In genomic region chr15:67998599-67999122, GRCh38 we compare ENCODE assay signal across 13 cellular contexts. TPM values are rescaled to one million over a fixed set of nuclear protein-coding genes. Genes with fewer than 3 reads are reported as not detected.
DNase-seq lines count a peak whose midpoint lies in the region; ATAC-seq and TF ChIP-seq lines count a peak whose summit lies in the region.
"Had no signal": no experiment of that assay in that cellular context is flagged by ENCODE, and none has a peak within 500 bp of the region (broad histone marks: within the 10 kb centered on the region; RNA-seq: fewer than 3 reads in every experiment).

No MANE protein-coding gene starts in this region.

- no peaks in the 10 kb centered on the region for H3K4me1 Mint-ChIP-seq in stimulated activated memory B cell treated with anti-CD40 and anti-IgM and Interleukin-4, amounts not matched to agents 10 μg/mL and 1 μg/mL and 100 μg/mL, for 72 hours

- ATAC-seq in HG03045 (IDR thresholded peaks at IDR 0.05; ENCODE audit: unreplicated experiment), result no peak
- no peak for ATAC-seq in stimulated activated memory B cell treated with anti-CD40 and anti-IgM and Interleukin-4, amounts not matched to agents 10 μg/mL and 1 μg/mL and 100 μg/mL, for 72 hours
- ATAC-seq: Right ventricle myocardium inferior had no signal

- no peak overlapping the region for H3K4me3 ChIP-seq in left ventricle myocardium inferior

- no peaks in the 10 kb centered on the region for H3K27me3 ChIP-seq in left ventricle myocardium inferior (ENCODE audit: low read depth)

- no peaks in the 10 kb centered on the region for H3K36me3 Mint-ChIP-seq in stimulated activated memory B cell treated with anti-CD40 and anti-IgM and Interleukin-4, amounts not matched to agents 10 μg/mL and 1 μg/mL and 100 μg/mL, for 72 hours

- H3K4me1 ChIP-seq in left ventricle myocardium inferior, result peaks cover 6% of the 10 kb centered on the region

- H3K4me3 Mint-ChIP-seq in stimulated activated memory B cell treated with anti-CD40 and anti-IgM and Interleukin-4, amounts not matched to agents 10 μg/mL and 1 μg/mL and 100 μg/mL, for 72 hours, result no peak overlapping the region
- H3K4me3 Mint-ChIP-seq: activated naive CD4-positive, alpha-beta T cell treated with anti-CD3 and anti-CD28 coated beads for 36 hours; stimulated activated naive CD8-positive, alpha-beta T cell treated with anti-CD3 and anti-CD28 coated beads, Interleukin-15, Interleukin-2, amounts not matched to agents 100 ng/mL and 50 ng/mL, for 24 hours had no signal

- no peak overlapping the region for H3K27ac ChIP-seq in left ventricle myocardium inferior (replicated peaks)
- H3K27ac ChIP-seq: KMS-11 had no signal

- intact Hi-C loops in left ventricle myocardium inferior (cut with micrococcal nuclease), result no loop called here

- no peaks in the 10 kb centered on the region for H3K36me3 ChIP-seq in left ventricle myocardium inferior

- no peak overlapping the region for H3K27ac Mint-ChIP-seq in stimulated activated memory B cell treated with anti-CD40 and anti-IgM and Interleukin-4, amounts not matched to agents 10 μg/mL and 1 μg/mL and 100 μg/mL, for 72 hours
- H3K27ac Mint-ChIP-seq: activated naive CD4-positive, alpha-beta T cell treated with anti-CD3 and anti-CD28 coated beads for 36 hours; stimulated activated naive CD8-positive, alpha-beta T cell treated with anti-CD3 and anti-CD28 coated beads, Interleukin-15, Interleukin-2, amounts not matched to agents 100 ng/mL and 50 ng/mL, for 24 hours had no signal

- DNase-seq in HCEC 1CT (peak; percentile 68), NCI-H345 treated with DMSO at 0.1 percent for 48 hours (lab: John Stamatoyannopoulos, UW; ENCODE audit: unreplicated experiment) (peak; percentile 21), dedifferentiated amniotic fluid mesenchymal stem cell (ENCODE audit: extremely low spot score) (peak; percentile 72), putamen (ENCODE audit: low spot score) (peak; percentile 30), left ventricle myocardium inferior (no peak), midbrain (lab: John Stamatoyannopoulos, UW) (no peak)
- DNase-seq: activated naive CD4-positive, alpha-beta T cell treated with anti-CD3 and anti-CD28 coated beads for 36 hours; mesendoderm had no signal

- H3K27me3 Mint-ChIP-seq in stimulated activated memory B cell treated with anti-CD40 and anti-IgM and Interleukin-4, amounts not matched to agents 10 μg/mL and 1 μg/mL and 100 μg/mL, for 72 hours, result no peaks in the 10 kb centered on the region
- H3K27me3 Mint-ChIP-seq: stimulated activated naive CD8-positive, alpha-beta T cell treated with anti-CD3 and anti-CD28 coated beads, Interleukin-15, Interleukin-2, amounts not matched to agents 100 ng/mL and 50 ng/mL, for 24 hours had no signal

- no peak for TF ChIP-seq CTCF in left ventricle myocardium inferior (IDR thresholded peaks at IDR 0.05; ENCODE audit: borderline replicate concordance)

- no peaks in the 10 kb centered on the region for H3K9me3 Mint-ChIP-seq in stimulated activated memory B cell treated with anti-CD40 and anti-IgM and Interleukin-4, amounts not matched to agents 10 μg/mL and 1 μg/mL and 100 μg/mL, for 72 hours
- H3K9me3 Mint-ChIP-seq: activated naive CD4-positive, alpha-beta T cell treated with anti-CD3 and anti-CD28 coated beads for 36 hours; stimulated activated naive CD8-positive, alpha-beta T cell treated with anti-CD3 and anti-CD28 coated beads, Interleukin-15, Interleukin-2, amounts not matched to agents 100 ng/mL and 50 ng/mL, for 24 hours had no signal

- H3K9me3 ChIP-seq in left ventricle myocardium inferior (replicated peaks), result no peaks in the 10 kb centered on the region

RNA-seq across cellular contexts. Expression of gene PIAS1, which starts 55.5 kb away (rescaled TPM):
- total RNA-seq in left ventricle myocardium inferior, result 29.9 TPM

Comparison
In these comparisons a context has a peak if more than half of its experiments do, and no peak if none do; other contexts are left out.
1. DNase-seq: peak in HCEC 1CT (single experiment), NCI-H345 treated with DMSO at 0.1 percent for 48 hours (single experiment), dedifferentiated amniotic fluid mesenchymal stem cell (single experiment) and putamen (single experiment); none in left ventricle myocardium inferior (single experiment) and midbrain (single experiment).